8 cellular contexts compared by ENCODE assay signal in genomic region chr2:179263015-179263414, GRCh38. TPM values are rescaled to one million over a fixed set of nuclear protein-coding genes. Genes with fewer than 3 reads are reported as not detected.
DNase-seq lines count a peak whose midpoint lies in the region; ATAC-seq, FAIRE-seq and TF ChIP-seq lines count a peak whose summit lies in the region.

No MANE protein-coding gene starts in this region.

- ATAC-seq in GM19452 (IDR thresholded peaks at IDR 0.05; ENCODE audit: unreplicated experiment), result no peak
- no peak for ATAC-seq in GM21390 (IDR thresholded peaks at IDR 0.05; ENCODE audit: unreplicated experiment)
- ATAC-seq in GM19035 (IDR thresholded peaks at IDR 0.05; ENCODE audit: unreplicated experiment), result no peak

- H3K4me3 ChIP-seq in AG09309 (ENCODE audit: control insufficient read depth, low read depth, low read length), result peak overlapping the region; percentile 74
- H3K4me3 ChIP-seq in HUES64 (ENCODE audit: low read length), result peak overlapping the region; percentile 81
- H3K4me3 ChIP-seq in muscle layer of duodenum (ENCODE audit: low read depth in 1 of 2, low read length in 2 of 2), result peak overlapping the region; percentile 85 to 86

- POLR2A ChIA-PET in HEK293T (lab: Yijun Ruan, JAX), result interaction anchor here (0.7 kb wide), 1 partner anchor 62 kb away, joined by 3 read pairs; no protein-coding TSS in a partner anchor

- TF ChIP-seq CTCF in AG09309 (IDR thresholded peaks at IDR 0.05; ENCODE audit: control insufficient read depth, insufficient read depth, low read depth, low read length, missing control alignments), result no peak

- 45% methylated on average over 3 of the region's 4 CpGs for WGBS in HUES64

- peak; percentile 79 for FAIRE-seq in colon (lab: Jason Lieb, UNC)

- H3K27ac ChIP-seq in HUES64 (ENCODE audit: low read depth, low read length), result no peak overlapping the region
- H3K27ac ChIP-seq in muscle layer of duodenum (ENCODE audit: low read length), result peak overlapping the region; percentile 68

- no peak overlapping the region for H3K9ac ChIP-seq in HUES64 (ENCODE audit: low read depth, low read length)

- no peak for DNase-seq in AG09309 (ENCODE audit: low read depth)
- no peak for DNase-seq in HEK293T (ENCODE audit: extremely low spot score)

- no peaks in the 10 kb centered on the region for H3K9me3 ChIP-seq in HUES64 (ENCODE audit: insufficient read depth, low read depth, low read length)
- no peaks in the 10 kb centered on the region for H3K9me3 ChIP-seq in muscle layer of duodenum (ENCODE audit: control insufficient read depth in 1 of 2, low read length in 2 of 2)

- H3K4me1 ChIP-seq in HUES64 (ENCODE audit: insufficient read depth, low read length), result peaks cover 22% of the 10 kb centered on the region
- peaks cover 0 to 20% of the 10 kb centered on the region in 2 donors for H3K4me1 ChIP-seq in muscle layer of duodenum (ENCODE audit: control insufficient read depth in 1 of 2, insufficient read depth in 2 of 2, low read length in 2 of 2)

- H3K36me3 ChIP-seq in HUES64 (ENCODE audit: insufficient read depth, low read length) (no peaks in the 10 kb centered on the region), muscle layer of duodenum (ENCODE audit: control insufficient read depth in 1 of 2, insufficient read depth in 2 of 2, low read length in 2 of 2) (peaks cover 0 to 14% of the 10 kb centered on the region in 2 donors)

- CTCF ChIA-PET in HEK293T (lab: Yijun Ruan, JAX), result interaction anchor here (0.7 kb wide), 1 partner anchor 922 kb away, joined by 3 read pairs; no protein-coding TSS in a partner anchor

- H3K27me3 ChIP-seq in HUES64 (ENCODE audit: insufficient read depth, low read length) (peaks cover 19% of the 10 kb centered on the region), muscle layer of duodenum (ENCODE audit: low read depth, low read length) (no peaks in the 10 kb centered on the region)

TF ChIP-seq in HEK293T, 16 proteins besides CTCF, POLR2A, EP300 and RAD21:
- no peak for TF ChIP-seq FOXA1 (IDR thresholded peaks at IDR 0.05)
- TF ChIP-seq NFRKB (IDR thresholded peaks at IDR 0.05), result no peak
- TF ChIP-seq ZNF384 (IDR thresholded peaks at IDR 0.05), result no peak

RNA-seq across cellular contexts. Expression of gene SESTD1, which starts 1.6 kb away (rescaled TPM):
- 32.3 TPM for polyA plus RNA-seq in HUES64 (2013, experiment 1 of 2)
- polyA plus RNA-seq in HUES64 (2013, experiment 2 of 2), result 32.8 TPM
